In genomic region chr4:69181519-69181918, GRCh38 we compare ENCODE assay signal across 9 cellular contexts. TPM values are rescaled to one million over a fixed set of nuclear protein-coding genes. Genes with fewer than 3 reads are reported as not detected.
"Had no signal": no experiment of that assay in that cellular context is flagged by ENCODE, and none has a peak within 500 bp of the region (broad histone marks: within the 10 kb centered on the region; RNA-seq: fewer than 3 reads in every experiment).

No MANE protein-coding gene starts in this region.

RNA-seq across cellular contexts. Expression of gene UGT2B11, which starts 33.0 kb away (rescaled TPM):
- total RNA-seq: subcutaneous adipose tissue, thoracic aorta, tibial nerve, upper lobe of left lung, upper lobe of right lung, ureter, urinary bladder, vagina had no signal
- polyA plus RNA-seq: stomach, urinary bladder had no signal
